ENCODE assay signal across 9 cellular contexts in the genomic region with DNA sequence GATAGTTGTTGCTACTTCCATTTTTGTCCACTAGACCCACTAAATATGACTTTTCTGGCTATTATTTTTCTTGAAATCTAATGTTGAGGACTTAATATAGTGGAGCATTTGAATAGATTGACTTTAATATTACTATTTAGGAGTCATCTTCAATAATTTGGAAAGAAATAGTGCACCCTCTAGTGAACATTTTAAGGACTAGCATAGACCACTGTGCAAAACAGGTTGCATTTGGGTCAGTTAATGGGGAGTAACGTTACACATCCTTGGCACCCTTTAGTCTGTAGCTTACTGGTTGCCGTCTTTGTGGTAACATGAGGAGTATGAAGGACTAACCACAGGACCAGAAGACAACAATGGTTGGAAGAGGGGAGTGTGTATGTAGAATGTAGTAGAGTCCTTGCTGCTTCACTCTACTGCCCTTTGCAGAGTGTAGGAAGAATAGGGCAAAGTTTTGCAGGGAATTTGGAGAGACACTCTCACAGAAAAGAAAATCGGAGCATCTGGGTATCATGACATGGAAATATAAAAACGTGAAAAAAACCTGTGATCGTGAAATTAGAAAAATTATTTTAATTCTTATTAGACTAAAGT. TPM values are rescaled to one million over a fixed set of nuclear protein-coding genes. Genes with fewer than 3 reads are reported as not detected.
DNase-seq lines count a peak whose midpoint lies in the region; ATAC-seq, FAIRE-seq and TF ChIP-seq lines count a peak whose summit lies in the region.
"Had no signal": no experiment of that assay in that cellular context is flagged by ENCODE, and none has a peak within 500 bp of the region (broad histone marks: within the 10 kb centered on the region; RNA-seq: fewer than 3 reads in every experiment).

No MANE protein-coding gene starts in this region.

- no peaks in the 10 kb centered on the region for H3K9me3 ChIP-seq in keratinocyte (ENCODE audit: control insufficient read depth, low read depth, low read length)

- TF ChIP-seq CTCF in BJ (IDR thresholded peaks at IDR 0.05; ENCODE audit: insufficient read depth, low read depth, low read length) (peak; percentile 62), keratinocyte (optimal IDR thresholded peaks at IDR 0.05 in 1 of 3, IDR thresholded peaks at IDR 0.05 in 1 of 3, conservative IDR thresholded peaks at IDR 0.05 in 1 of 3; ENCODE audit: extremely low read depth in 1 of 3, insufficient read depth in 2 of 3, low read length in 3 of 3) (peak; percentile 28 to 44 (median 30))

- CTCF ChIA-PET in BJ (lab: Yijun Ruan, JAX), result interaction anchor here (0.9 to 4.3 kb wide), 10 partner anchors 9 to 193 kb away, joined by 3 to 30 read pairs (median 4); no protein-coding TSS in a partner anchor
- CTCF ChIA-PET in activated naive CD4-positive, alpha-beta T cell treated with anti-CD3 and anti-CD28 coated beads, Interleukin-2, amount 10 ng/mL, durations not matched to agents 7 days and 5 days (lab: Charles Lee), result interaction anchor here (2.5 kb wide), 1 partner anchor 192 kb away, joined by 21 read pairs; no protein-coding TSS in a partner anchor

- POLR2A ChIA-PET in BJ (lab: Charles Lee), result no interaction called here
- POLR2A ChIA-PET in naive thymus-derived CD8-positive, alpha-beta T cell (lab: Charles Lee), result no interaction called here

- H4K20me1 ChIP-seq in keratinocyte (ENCODE audit: control insufficient read depth, extremely low read depth, insufficient read depth, low read length), result no peaks in the 10 kb centered on the region

- no peak overlapping the region for H3K4me3 Mint-ChIP-seq in activated naive CD4-positive, alpha-beta T cell treated with anti-CD3 and anti-CD28 coated beads, Interleukin-2, amount 10 ng/mL, durations not matched to agents 7 days and 5 days
- no peak overlapping the region for H3K4me3 Mint-ChIP-seq in naive thymus-derived CD8-positive, alpha-beta T cell

- no peak overlapping the region for H3K9ac ChIP-seq in keratinocyte (ENCODE audit: control insufficient read depth, extremely low read depth, insufficient read depth, low read length)

- H3K27me3 ChIP-seq in BJ (ENCODE audit: control insufficient read depth, insufficient read depth, low read length) (no peaks in the 10 kb centered on the region), keratinocyte (ENCODE audit: control insufficient read depth, extremely low read depth, insufficient read depth, low read length) (peaks cover 1% of the 10 kb centered on the region)

- no peak overlapping the region for H2AFZ ChIP-seq in keratinocyte (ENCODE audit: control insufficient read depth, low read length)

- H3K27ac Mint-ChIP-seq in activated naive CD4-positive, alpha-beta T cell treated with anti-CD3 and anti-CD28 coated beads, Interleukin-2, amount 10 ng/mL, durations not matched to agents 7 days and 5 days, result no peak overlapping the region
- no peak overlapping the region for H3K27ac Mint-ChIP-seq in naive thymus-derived CD8-positive, alpha-beta T cell

- dilution Hi-C loops in keratinocyte (cut with MboI; ENCODE audit: extremely low pct_ligation_motif_present, low sequenced_read_pairs), result no loop called here

- H3K4me3 ChIP-seq in BJ (ENCODE audit: low read depth, low read length), result no peak overlapping the region
- no peak overlapping the region for H3K4me3 ChIP-seq in keratinocyte (ENCODE audit: control insufficient read depth in 2 of 3, extremely low read depth in 1 of 3, insufficient read depth in 2 of 3, low read depth in 1 of 3, low read length in 3 of 3)
- H3K4me3 ChIP-seq: skin epidermis had no signal

- no peaks in the 10 kb centered on the region for H3K79me2 ChIP-seq in keratinocyte (ENCODE audit: control insufficient read depth, insufficient read depth, low read length)

- H3K4me1 Mint-ChIP-seq in activated naive CD4-positive, alpha-beta T cell treated with anti-CD3 and anti-CD28 coated beads, Interleukin-2, amount 10 ng/mL, durations not matched to agents 7 days and 5 days, result no peaks in the 10 kb centered on the region
- H3K4me1 Mint-ChIP-seq in naive thymus-derived CD8-positive, alpha-beta T cell, result peaks cover 0 to 2% (median 0%) of the 10 kb centered on the region in 4 donors

- FAIRE-seq in keratinocyte (lab: Jason Lieb, UNC), result no peak

- no peak for ATAC-seq in naive thymus-derived CD8-positive, alpha-beta T cell

- H3K9me1 ChIP-seq in keratinocyte (ENCODE audit: control insufficient read depth, extremely low read depth, insufficient read depth, low read length), result no peaks in the 10 kb centered on the region

- no peaks in the 10 kb centered on the region for H3K36me3 Mint-ChIP-seq in activated naive CD4-positive, alpha-beta T cell treated with anti-CD3 and anti-CD28 coated beads, Interleukin-2, amount 10 ng/mL, durations not matched to agents 7 days and 5 days
- no peaks in the 10 kb centered on the region for H3K36me3 Mint-ChIP-seq in naive thymus-derived CD8-positive, alpha-beta T cell

- H3K4me2 ChIP-seq in keratinocyte (ENCODE audit: control insufficient read depth, extremely low read depth, insufficient read depth, low read depth, low read length), result no peak overlapping the region

- H3K9me3 Mint-ChIP-seq in activated naive CD4-positive, alpha-beta T cell treated with anti-CD3 and anti-CD28 coated beads, Interleukin-2, amount 10 ng/mL, durations not matched to agents 7 days and 5 days, result no peaks in the 10 kb centered on the region
- H3K9me3 Mint-ChIP-seq in naive thymus-derived CD8-positive, alpha-beta T cell, result no peaks in the 10 kb centered on the region

- DNase-seq in BJ (ENCODE audit: low read depth) (no peak), HT-29 (ENCODE audit: low spot score) (peak; percentile 9), amniotic epithelial cell (ENCODE audit: low read depth) (peak; percentile 17), keratinocyte (ENCODE audit: low read depth, low spot score) (no peak), GOT3 (lab: John Stamatoyannopoulos, UW) (no peak), T1000 (lab: John Stamatoyannopoulos, UW) (no peak)
- DNase-seq in activated naive CD4-positive, alpha-beta T cell treated with anti-CD3 and anti-CD28 coated beads, Interleukin-2, amount 10 ng/mL, durations not matched to agents 7 days and 5 days, result no peak
- no peak for DNase-seq in naive thymus-derived CD8-positive, alpha-beta T cell

- H3K36me3 ChIP-seq in BJ (ENCODE audit: control insufficient read depth, insufficient read depth, low read length) (no peaks in the 10 kb centered on the region), keratinocyte (ENCODE audit: control insufficient read depth in 2 of 2, extremely low read depth in 1 of 2, insufficient read depth in 2 of 2, low read length in 2 of 2) (no peaks in the 10 kb centered on the region)

- no peak overlapping the region for H3K27ac ChIP-seq in keratinocyte (ENCODE audit: control insufficient read depth, insufficient read depth, low read length)
- H3K27ac ChIP-seq: skin epidermis had no signal

- H3K4me1 ChIP-seq in keratinocyte (ENCODE audit: control insufficient read depth, extremely low read depth, insufficient read depth, low read length), result no peaks in the 10 kb centered on the region

- peaks cover 9% of the 10 kb centered on the region for H3K27me3 Mint-ChIP-seq in activated naive CD4-positive, alpha-beta T cell treated with anti-CD3 and anti-CD28 coated beads, Interleukin-2, amount 10 ng/mL, durations not matched to agents 7 days and 5 days
- H3K27me3 Mint-ChIP-seq in naive thymus-derived CD8-positive, alpha-beta T cell, result peaks cover 10 to 43% (median 15%) of the 10 kb centered on the region in 5 donors

RNA-seq across cellular contexts. Expression of gene RFPL4B, which starts 25.2 kb away (rescaled TPM):
- polyA plus RNA-seq in BJ (2011; rRNA removed) (not detected in 2 replicates), keratinocyte (not detected in 3 replicates)
- not detected in 2 replicates for polyA minus RNA-seq in BJ (2011; rRNA and poly(A)+ RNA removed)
- not detected in 2 replicates for total RNA-seq in HT-29 (2014; rRNA removed; shearing (Covaris generic))
- not detected for polyA plus RNA-seq in keratinocyte (2011; ENCODE audit: low read depth)
- polyA plus RNA-seq in keratinocyte (2011; cell fraction: cytosol; rRNA removed), result not detected in 2 replicates
- polyA plus RNA-seq in keratinocyte (2011; cell fraction: nucleus; rRNA removed), result not detected in 2 replicates
- not detected in 2 replicates for polyA plus RNA-seq in keratinocyte (2012; ENCODE audit: low replicate concordance)
- polyA minus RNA-seq in keratinocyte, result not detected in 3 replicates
- not detected for polyA minus RNA-seq in keratinocyte (2011; cell fraction: cytosol; rRNA and poly(A)+ RNA removed)
- polyA minus RNA-seq in keratinocyte (2011; cell fraction: nucleus; rRNA and poly(A)+ RNA removed), result not detected in 2 replicates
- not detected for total RNA-seq in naive thymus-derived CD8-positive, alpha-beta T cell
- not detected for polyA plus RNA-seq in naive thymus-derived CD8-positive, alpha-beta T cell

Comparison
In these comparisons a context has a peak if more than half of its experiments do, and no peak if none do; other contexts are left out.
1. DNase-seq: peak in HT-29 (single experiment) and amniotic epithelial cell (single experiment); none in BJ (single experiment), keratinocyte (single experiment), activated naive CD4-positive, alpha-beta T cell treated with anti-CD3 and anti-CD28 coated beads, Interleukin-2, amount 10 ng/mL, durations not matched to agents 7 days and 5 days (single experiment), GOT3 (single experiment), T1000 (single experiment) and naive thymus-derived CD8-positive, alpha-beta T cell (0 of 10).